ENCODE assay signal across 8 cellular contexts in the genomic region with DNA sequence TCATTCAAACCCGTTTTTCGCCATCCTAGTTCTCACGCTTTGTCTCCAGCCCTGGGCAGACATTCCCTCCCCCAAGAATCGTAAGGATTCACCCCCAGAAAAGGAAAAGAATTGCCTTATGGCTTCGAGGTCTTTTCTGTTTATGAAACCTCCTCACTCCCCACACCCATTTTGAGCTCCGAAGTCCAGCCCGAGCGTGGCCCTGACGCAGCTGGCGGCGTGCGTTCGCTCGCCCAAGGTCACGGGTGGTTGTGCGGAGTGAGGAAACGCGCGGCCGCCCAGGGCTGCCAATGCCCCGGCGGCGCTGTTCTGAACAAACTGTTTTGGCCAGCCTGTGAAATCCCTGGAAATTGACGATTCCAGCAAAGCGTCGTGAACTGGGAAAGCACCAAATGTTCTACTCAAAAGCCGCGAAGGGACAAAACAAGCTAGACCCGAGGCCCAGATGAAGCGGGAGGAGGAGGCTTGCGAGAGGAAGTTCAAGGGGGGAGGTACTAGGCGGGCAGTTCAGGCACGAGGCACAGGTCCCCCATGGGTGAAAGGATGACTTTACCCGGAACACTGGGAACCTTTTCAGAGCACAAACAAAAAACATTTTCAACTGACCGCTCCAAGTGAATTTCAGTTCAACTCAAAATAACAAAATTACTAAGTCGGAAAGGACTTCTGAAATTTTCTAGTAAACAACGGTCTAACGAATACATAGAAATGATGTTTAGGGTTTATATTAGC. TPM values are rescaled to one million over a fixed set of nuclear protein-coding genes. Genes with fewer than 3 reads are reported as not detected.
A peak's percentile ranks its signal among the peaks of the same experiment; 100 is the strongest.
DNase-seq lines count a peak whose midpoint lies in the region; ATAC-seq and TF ChIP-seq lines count a peak whose summit lies in the region.

No MANE protein-coding gene starts in this region.

- WGBS in esophagus muscularis mucosa: 2% methylated on average over 31 of the region's 38 CpGs

- peaks cover 4% of the 10 kb centered on the region for H3K27me3 Mint-ChIP-seq in CD4-positive, CD25-positive, alpha-beta regulatory T cell

- H3K9me2 ChIP-seq in OCI-LY7 (ENCODE audit: insufficient read depth, low read length): no peaks in the 10 kb centered on the region

- H4K20me1 ChIP-seq in OCI-LY7 (ENCODE audit: insufficient read depth, low read length): peaks cover 33% of the 10 kb centered on the region

- H3K79me2 ChIP-seq in OCI-LY7 (ENCODE audit: insufficient read depth, low read depth, low read length): peaks cover 41% of the 10 kb centered on the region

- H2AFZ ChIP-seq in OCI-LY7 (ENCODE audit: low read length): peak overlapping the region; percentile 98

- H3K9me3 Mint-ChIP-seq in CD4-positive, CD25-positive, alpha-beta regulatory T cell: peaks cover 0 to 3% (median 0%) of the 10 kb centered on the region in 7 donors

- H3K4me3 ChIP-seq in CD4-positive, CD25-positive, alpha-beta regulatory T cell (ENCODE audit: low read depth, low read length): peak overlapping the region; percentile 85
- H3K4me3 ChIP-seq in HL-60 (replicated peaks; ENCODE audit: insufficient read depth, low read length) (peak overlapping the region; percentile 10), OCI-LY7 (ENCODE audit: low read depth, low read length, poor library complexity, severe bottlenecking) (peak overlapping the region; percentile 90), esophagus muscularis mucosa (peak overlapping the region; percentile 78 to 94 (median 93)), mucosa of rectum (ENCODE audit: low read length in 2 of 2) (peak overlapping the region; percentile 78 to 90)

- peak overlapping the region; percentile 98 for H3K27ac ChIP-seq in CD4-positive, CD25-positive, alpha-beta regulatory T cell (ENCODE audit: insufficient read depth, low read length, poor library complexity, severe bottlenecking)
- peak overlapping the region; percentile 92 for H3K27ac ChIP-seq in HL-60 (replicated peaks)
- H3K27ac ChIP-seq in OCI-LY7 (ENCODE audit: low read depth, low read length, poor library complexity, severe bottlenecking): peak overlapping the region; percentile 30
- H3K27ac ChIP-seq in esophagus muscularis mucosa (replicated peaks in 1 of 4): peak overlapping the region; percentile 99 to 100 (median 100)
- H3K27ac ChIP-seq in mucosa of rectum (ENCODE audit: low read depth in 2 of 2, low read length in 2 of 2): peak overlapping the region; percentile 100

- peak overlapping the region; percentile 82 for H3K4me2 ChIP-seq in OCI-LY7 (ENCODE audit: low read length)

- POLR2A ChIA-PET in OCI-LY7 (lab: Charles Lee): interaction anchor here (1.1 to 1.2 kb wide), 2 partner anchors 9 to 10 kb away, joined by 4 read pairs; no protein-coding TSS in a partner anchor

- H3K4me3 Mint-ChIP-seq in CD4-positive, CD25-positive, alpha-beta regulatory T cell: peak overlapping the region; percentile 89 to 99 (median 94)

- H3K27me3 ChIP-seq in CD4-positive, CD25-positive, alpha-beta regulatory T cell (ENCODE audit: control insufficient read depth, insufficient read depth, low read length): no peaks in the 10 kb centered on the region
- H3K27me3 ChIP-seq in HL-60 (ENCODE audit: insufficient read depth, poor library complexity, severe bottlenecking): no peaks in the 10 kb centered on the region
- no peaks in the 10 kb centered on the region for H3K27me3 ChIP-seq in esophagus muscularis mucosa
- no peaks in the 10 kb centered on the region for H3K27me3 ChIP-seq in mucosa of rectum (ENCODE audit: control insufficient read depth in 2 of 2, insufficient read depth in 2 of 2, low read length in 2 of 2)

- no peak for TF ChIP-seq CTCF in HL-60 (IDR thresholded peaks at IDR 0.05; ENCODE audit: insufficient read depth, low read length)
- 0 out of 2 replicates have a peak, but pooled peaks have one; percentile 15 for TF ChIP-seq CTCF in OCI-LY7 (conservative IDR thresholded peaks at IDR 0.05; ENCODE audit: low read length)
- peak in 1 of 3 experiments; percentile 5 for TF ChIP-seq CTCF in esophagus muscularis mucosa (IDR thresholded peaks at IDR 0.05)

- no peaks in the 10 kb centered on the region for H3K9me3 ChIP-seq in CD4-positive, CD25-positive, alpha-beta regulatory T cell (ENCODE audit: control insufficient read depth in 2 of 2, low read length in 2 of 2)
- H3K9me3 ChIP-seq in OCI-LY7 (ENCODE audit: low read length): no peaks in the 10 kb centered on the region
- H3K9me3 ChIP-seq in esophagus muscularis mucosa: no peaks in the 10 kb centered on the region
- H3K9me3 ChIP-seq in mucosa of rectum (ENCODE audit: control insufficient read depth in 2 of 2, low read length in 2 of 2): no peaks in the 10 kb centered on the region

- peak; percentile 45 to 81 (median 62) for DNase-seq in CD4-positive, CD25-positive, alpha-beta regulatory T cell
- peak in 1 of 2 experiments; percentile 81 for DNase-seq in HL-60 (ENCODE audit: low read depth in 1 of 2, low spot score in 1 of 2)
- peak; percentile 62 for DNase-seq in OCI-LY7 (ENCODE audit: low spot score)
- DNase-seq in activated T-helper 1 cell treated with Interleukin-2 at 50 U/mL for 16 hours (ENCODE audit: low read depth): peak; percentile 27
- DNase-seq in esophagus muscularis mucosa (ENCODE audit: extremely low spot score): peak; percentile 96
- peak; percentile 47 for DNase-seq in stimulated activated CD8-positive, alpha-beta memory T cell treated with anti-CD3 and anti-CD28 coated beads, Interleukin-4, amount 100 ng/mL, for 24 hours (ENCODE audit: low read depth)

- no peaks in the 10 kb centered on the region for H3K36me3 Mint-ChIP-seq in CD4-positive, CD25-positive, alpha-beta regulatory T cell

- peak overlapping the region; percentile 99 to 100 for H3K9ac ChIP-seq in mucosa of rectum (ENCODE audit: low read depth in 1 of 2, low read length in 2 of 2)

- peak; percentile 19 to 22 for ATAC-seq in CD4-positive, CD25-positive, alpha-beta regulatory T cell (ENCODE audit: low read depth in 2 of 2)
- peak; percentile 32 for ATAC-seq in GM19463 (IDR thresholded peaks at IDR 0.05; ENCODE audit: unreplicated experiment)

- BruUV-seq in OCI-LY7 (replicated peaks; lab: Mats Ljungman, UMichigan): no TSS peak

- TF ChIP-seq EP300 in esophagus muscularis mucosa (IDR thresholded peaks at IDR 0.05): peak; percentile 99

- H3K4me1 ChIP-seq in CD4-positive, CD25-positive, alpha-beta regulatory T cell (ENCODE audit: control insufficient read depth, insufficient read depth, low read length, poor library complexity, severe bottlenecking): peaks cover 41% of the 10 kb centered on the region
- H3K4me1 ChIP-seq in OCI-LY7 (ENCODE audit: insufficient read depth, low read length, poor library complexity, severe bottlenecking): peaks cover 25% of the 10 kb centered on the region
- peaks cover 12 to 25% (median 16%) of the 10 kb centered on the region in 4 donors for H3K4me1 ChIP-seq in esophagus muscularis mucosa
- H3K4me1 ChIP-seq in mucosa of rectum (ENCODE audit: control insufficient read depth in 2 of 2, insufficient read depth in 2 of 2, low read length in 2 of 2): peaks cover 17 to 22% of the 10 kb centered on the region in 2 donors

- peaks cover under 1% of the 10 kb centered on the region for H3K36me3 ChIP-seq in CD4-positive, CD25-positive, alpha-beta regulatory T cell (ENCODE audit: control insufficient read depth, insufficient read depth, low read length)
- H3K36me3 ChIP-seq in OCI-LY7 (ENCODE audit: insufficient read depth, low read length) (peaks cover 29% of the 10 kb centered on the region), esophagus muscularis mucosa (peaks cover 0 to 9% (median 0%) of the 10 kb centered on the region in 4 donors), mucosa of rectum (ENCODE audit: control insufficient read depth in 2 of 2, insufficient read depth in 2 of 2, low read length in 2 of 2) (peaks cover 0 to 3% of the 10 kb centered on the region in 2 donors)

- CTCF ChIA-PET in OCI-LY7 (lab: Charles Lee; ENCODE audit: unreplicated experiment): no interaction called here

- TF ChIP-seq POLR2A in esophagus muscularis mucosa (IDR thresholded peaks at IDR 0.05; ENCODE audit: low read depth): no peak

- H3K4me1 Mint-ChIP-seq in CD4-positive, CD25-positive, alpha-beta regulatory T cell: peaks cover 12 to 40% (median 27%) of the 10 kb centered on the region in 4 donors

- H3K27ac Mint-ChIP-seq in CD4-positive, CD25-positive, alpha-beta regulatory T cell: peak overlapping the region; percentile 96 to 99 (median 98)

- intact Hi-C loops in OCI-LY7 (cut with micrococcal nuclease; ENCODE audit: unreplicated experiment): loop anchor here (10.0 kb wide), 1 partner anchor 461 kb away; no protein-coding TSS in a partner anchor
- intact Hi-C loops in esophagus muscularis mucosa (cut with DNase I): loop anchor here (5.0 to 10.0 kb wide), 3 partner anchors 227 to 1951 kb away; partner anchors contain the start of gene KLF9

RNA-seq across cellular contexts. Expression of gene ZFAND5, which starts 0.7 kb away (rescaled TPM):
- total RNA-seq in CD4-positive, CD25-positive, alpha-beta regulatory T cell: 291 TPM
- polyA plus RNA-seq in CD4-positive, CD25-positive, alpha-beta regulatory T cell: 10 to 100 TPM; 63.9 to 80.2 (median 67.8) TPM
- 30.9 and 60.5 TPM in 2 replicates for total RNA-seq in OCI-LY7 (2014; rRNA removed; shearing (Covaris generic))
- total RNA-seq in OCI-LY7 (2022) (54.3 and 57.7 TPM in 2 replicates), esophagus muscularis mucosa (100 to 1,000 TPM; 176 to 303 (median 225) TPM)

Comparison
In these comparisons a context has a peak if more than half of its experiments do, and no peak if none do; other contexts are left out.
1. H3K27ac ChIP-seq: peak in every context shown above with its lines; median percentile 100 in esophagus muscularis mucosa; 100 in mucosa of rectum; 98 in CD4-positive, CD25-positive, alpha-beta regulatory T cell; 92 in HL-60; 30 in OCI-LY7.
2. H3K4me3 ChIP-seq: peak in every context shown above with its lines; median percentile 93 in esophagus muscularis mucosa; 90 in OCI-LY7; 85 in CD4-positive, CD25-positive, alpha-beta regulatory T cell; 84 in mucosa of rectum; 10 in HL-60.